ENCODE assay signal across 35 cellular contexts in genomic region chr14:95014036-95014435, GRCh38.
"Had no signal": no experiment of that assay in that cellular context is flagged by ENCODE, and none has a peak within 500 bp of the region (broad histone marks: within the 10 kb centered on the region; RNA-seq: fewer than 3 reads in every experiment).

No MANE protein-coding gene starts in this region.

- H3K27ac ChIP-seq: KMS-11 had no signal

- DNase-seq: Karpas-422, Kasumi-1, KG1, MG63, MM.1S, MV-4-11, NCI-H1048, NCI-H1092, NCI-H1092 treated with DMSO at 0.1 percent for 48 hours, NCI-H1105, NCI-H1105 treated with DMSO at 0.1 percent for 48 hours, NCI-H1417, NCI-H1417 treated with DMSO at 0.1 percent for 48 hours, NCI-H1436, NCI-H1436 treated with DMSO at 0.1 percent for 48 hours, NCI-H146, NCI-H1694, NCI-H1694 treated with DMSO at 0.1 percent for 48 hours, NCI-H187, NCI-H187 treated with DMSO at 0.1 percent for 48 hours, NCI-H1930, NCI-H2029, NCI-H2029 treated with DMSO at 0.1 percent for 48 hours, NCI-H2081, NCI-H2081 treated with DMSO at 0.1 percent for 48 hours, NCI-H2107, NCI-H2171, NCI-H2171 treated with DMSO at 0.1 percent for 48 hours, NCI-H2227 treated with DMSO at 0.1 percent for 48 hours, NCI-H226, NCI-H345, NCI-H446, NCI-H446 treated with DMSO at 0.1 percent for 48 hours, NCI-H510A had no signal

- H3K9me3 ChIP-seq: MG63 had no signal

- H3K4me3 ChIP-seq: MG63 had no signal

- H3K27me3 ChIP-seq: MG63 had no signal

- H3K36me3 ChIP-seq: MG63 had no signal
